In genomic region chr2:209602259-209602658, GRCh38 we compare ENCODE assay signal across 28 cellular contexts.
"Had no signal": no experiment of that assay in that cellular context is flagged by ENCODE, and none has a peak within 500 bp of the region (broad histone marks: within the 10 kb centered on the region; RNA-seq: fewer than 3 reads in every experiment).

No MANE protein-coding gene starts in this region.

- H3K27ac ChIP-seq: neural progenitor cell, ovary, psoas muscle, right lobe of liver, sigmoid colon, stomach, thoracic aorta, thyroid gland, tibial nerve, upper lobe of left lung, vagina had no signal

- ATAC-seq: natural killer cell; psoas muscle; right cardiac atrium; right lobe of liver; stimulated activated effector memory CD8-positive, alpha-beta T cell treated with anti-CD3 and anti-CD28 coated beads, Interleukin-12 subunit alpha, Interleukin-12 subunit beta, amount 100 ng/mL, for 72 hours; stimulated activated naive B cell treated with anti-CD40 and anti-IgM and Interleukin-4, amounts not matched to agents 10 μg/mL and 1 μg/mL and 100 μg/mL, for 72 hours had no signal

- H3K4me3 Mint-ChIP-seq: natural killer cell; nephron; neural progenitor cell; stimulated activated effector memory CD8-positive, alpha-beta T cell treated with anti-CD3 and anti-CD28 coated beads, Interleukin-12 subunit alpha, Interleukin-12 subunit beta, amount 100 ng/mL, for 72 hours; stimulated activated naive B cell treated with anti-CD40 and anti-IgM and Interleukin-4, amounts not matched to agents 10 μg/mL and 1 μg/mL and 100 μg/mL, for 72 hours; stimulated activated naive CD8-positive, alpha-beta T cell treated with anti-CD3 and anti-CD28 coated beads, Interleukin-15, Interleukin-2, amounts not matched to agents 100 ng/mL and 50 ng/mL, for 24 hours had no signal

- H3K36me3 ChIP-seq: neural progenitor cell, ovary, right lobe of liver, sigmoid colon, stomach, thoracic aorta, thyroid gland, tibial nerve, upper lobe of left lung, vagina had no signal

- H3K36me3 Mint-ChIP-seq: natural killer cell; stimulated activated effector memory CD8-positive, alpha-beta T cell treated with anti-CD3 and anti-CD28 coated beads, Interleukin-12 subunit alpha, Interleukin-12 subunit beta, amount 100 ng/mL, for 72 hours had no signal

- H3K27ac Mint-ChIP-seq: natural killer cell; nephron; progenitor cell of endocrine pancreas; stimulated activated effector memory CD8-positive, alpha-beta T cell treated with anti-CD3 and anti-CD28 coated beads, Interleukin-12 subunit alpha, Interleukin-12 subunit beta, amount 100 ng/mL, for 72 hours; stimulated activated naive B cell treated with anti-CD40 and anti-IgM and Interleukin-4, amounts not matched to agents 10 μg/mL and 1 μg/mL and 100 μg/mL, for 72 hours; stimulated activated naive CD8-positive, alpha-beta T cell treated with anti-CD3 and anti-CD28 coated beads, Interleukin-15, Interleukin-2, amounts not matched to agents 100 ng/mL and 50 ng/mL, for 24 hours had no signal

- H3K4me1 Mint-ChIP-seq: natural killer cell; stimulated activated effector memory CD8-positive, alpha-beta T cell treated with anti-CD3 and anti-CD28 coated beads, Interleukin-12 subunit alpha, Interleukin-12 subunit beta, amount 100 ng/mL, for 72 hours; stimulated activated naive B cell treated with anti-CD40 and anti-IgM and Interleukin-4, amounts not matched to agents 10 μg/mL and 1 μg/mL and 100 μg/mL, for 72 hours had no signal

- DNase-seq: natural killer cell; occipital lobe; ovary; posterior cingulate gyrus; psoas muscle; right cardiac atrium; right lobe of liver; sigmoid colon; small intestine; stimulated activated CD4-positive, alpha-beta T cell treated with anti-CD3 and anti-CD28 coated beads, Interleukin-15, amount 100 ng/mL, for 24 hours; stimulated activated CD4-positive, alpha-beta T cell treated with anti-CD3 and anti-CD28 coated beads, Interleukin-2, amount 100 ng/mL, for 24 hours; stimulated activated CD4-positive, alpha-beta T cell treated with anti-CD3 and anti-CD28 coated beads, Interleukin-2, amount 100 ng/mL, for 48 hours; stimulated activated CD4-positive, alpha-beta T cell treated with anti-CD3 and anti-CD28 coated beads, Interleukin-4, amount 100 ng/mL, for 24 hours; stimulated activated naive B cell treated with anti-CD40 and anti-IgM and Interleukin-4, amounts not matched to agents 10 μg/mL and 1 μg/mL and 100 μg/mL, for 72 hours; stimulated activated naive CD4-positive, alpha-beta T cell treated with Interleukin-2 at 50 U/mL for 16 hours; stomach; thyroid gland; trophoblast cell; upper lobe of left lung had no signal

- H3K27me3 Mint-ChIP-seq: progenitor cell of endocrine pancreas had no signal

- H3K4me1 ChIP-seq: psoas muscle, right lobe of liver, sigmoid colon, stomach, thyroid gland, tibial nerve, upper lobe of left lung, vagina had no signal

- H3K9me3 ChIP-seq: ovary, psoas muscle, right lobe of liver, sigmoid colon, stomach, thoracic aorta, thyroid gland, tibial nerve, upper lobe of left lung, vagina had no signal

- H3K27me3 ChIP-seq: neural progenitor cell, ovary, right lobe of liver, sigmoid colon, stomach, thyroid gland, tibial nerve, upper lobe of left lung, vagina had no signal

- FAIRE-seq: small intestine, urothelium cell line had no signal

- H3K4me3 ChIP-seq: neural progenitor cell, ovary, psoas muscle, right lobe of liver, sigmoid colon, stomach, thoracic aorta, thyroid gland, tibial nerve, upper lobe of left lung, vagina had no signal
